ENCODE assay signal across 9 cellular contexts in the genomic region with DNA sequence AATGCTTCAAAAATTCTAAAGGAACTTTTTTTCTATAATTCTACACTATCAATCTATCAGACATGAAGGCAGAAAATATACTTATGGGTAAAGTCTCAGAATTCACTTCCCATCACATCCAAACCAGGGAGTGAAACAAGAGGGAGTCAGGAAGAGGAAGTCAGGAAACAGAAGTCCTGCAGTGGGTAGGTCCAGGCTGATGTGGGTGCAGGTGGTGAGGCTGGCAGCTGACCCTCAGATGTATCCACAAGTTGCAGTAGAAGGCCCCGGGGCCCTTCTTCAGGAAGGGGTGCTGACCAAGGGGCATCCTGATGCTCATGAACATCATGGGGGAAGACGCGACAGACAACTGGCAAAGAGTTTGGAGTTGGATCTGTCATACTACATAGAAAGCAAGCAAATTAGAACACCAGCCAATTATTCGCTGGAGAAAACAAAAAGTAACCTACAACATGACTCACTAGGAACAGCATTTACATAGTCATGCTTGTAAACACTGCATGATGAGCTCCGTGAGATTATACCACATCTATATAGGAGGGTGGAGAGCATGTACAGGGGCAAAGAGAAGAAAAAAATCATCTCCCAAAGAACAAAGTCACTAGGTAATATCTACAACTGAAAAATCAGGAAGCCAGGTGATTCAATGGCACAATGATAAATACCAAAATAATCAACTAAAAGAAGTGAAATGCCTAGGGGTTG. TPM values are rescaled to one million over a fixed set of nuclear protein-coding genes. Genes with fewer than 3 reads are reported as not detected.
DNase-seq lines count a peak whose midpoint lies in the region; ATAC-seq and TF ChIP-seq lines count a peak whose summit lies in the region.
"Had no signal": no experiment of that assay in that cellular context is flagged by ENCODE, and none has a peak within 500 bp of the region (broad histone marks: within the 10 kb centered on the region; RNA-seq: fewer than 3 reads in every experiment).

No MANE protein-coding gene starts in this region.

- H3K27me3 ChIP-seq in PC-3 (ENCODE audit: low read length) (no peaks in the 10 kb centered on the region), endodermal cell (ENCODE audit: control insufficient read depth, insufficient read depth, low read length, poor library complexity, severe bottlenecking) (no peaks in the 10 kb centered on the region)

- POLR2A ChIA-PET in activated CD4-positive, alpha-beta T cell treated with anti-CD3 and anti-CD28 coated beads for 36 hours (lab: Charles Lee) = no interaction called here
- POLR2A ChIA-PET in PC-3 (lab: Charles Lee; ENCODE audit: unreplicated experiment) = interaction anchor here (0.6 kb wide), 1 partner anchor 13 kb away, joined by 7 read pairs; no protein-coding TSS in a partner anchor

- H3K4me3 ChIP-seq in PC-3 (ENCODE audit: low read length) (no peak overlapping the region), skeletal muscle cell (ENCODE audit: low read depth, low read length) (no peak overlapping the region), endodermal cell (ENCODE audit: low read length) (no peak overlapping the region)

- BruUV-seq in PC-3 (replicated peaks; lab: Mats Ljungman, UMichigan) = no TSS peak

- peaks cover 85% of the 10 kb centered on the region for H3K79me2 ChIP-seq in PC-3 (ENCODE audit: low read length)

- peaks cover 22% of the 10 kb centered on the region; the same call in 1 of the 2 replicates for H4K20me1 ChIP-seq in PC-3 (ENCODE audit: low read length)

- no peak for TF ChIP-seq CTCF in PC-3 (conservative IDR thresholded peaks at IDR 0.05; ENCODE audit: low read depth, low read length)
- TF ChIP-seq CTCF in endodermal cell (conservative IDR thresholded peaks at IDR 0.05) = no peak

- intact Hi-C loops in activated CD4-positive, alpha-beta T cell treated with anti-CD3 and anti-CD28 coated beads for 36 hours (cut with DNase I, micrococcal nuclease) = loop anchor here (5.0 to 10.0 kb wide), 6 partner anchors 45 to 1155 kb away; partner anchors contain the start of gene MRPS9 (in 1 of the 2)
- intact Hi-C loops in PC-3 (cut with micrococcal nuclease) = loop anchor here (1.0 kb wide), 1 partner anchor 21 kb away; no protein-coding TSS in a partner anchor
- intact Hi-C loops in dendritic cell treated with granulocyte-macrophage colony-stimulating factor and Interleukin-4, amounts not matched to agents 40 ng/mL and 50 ng/mL, for 4 days (cut with micrococcal nuclease) = loop anchor here (5.0 kb wide), 1 partner anchor 347 kb away; no protein-coding TSS in a partner anchor

- H3K36me3 ChIP-seq in PC-3 (ENCODE audit: low read depth, low read length) (no peaks in the 10 kb centered on the region), endodermal cell (ENCODE audit: control insufficient read depth, insufficient read depth, low read length) (peaks cover 3% of the 10 kb centered on the region)

- H3K9me3 ChIP-seq in PC-3 (ENCODE audit: low read length) (no peaks in the 10 kb centered on the region), endodermal cell (ENCODE audit: control insufficient read depth, low read length) (no peaks in the 10 kb centered on the region)

- no peak overlapping the region for H3K4me3 Mint-ChIP-seq in activated CD4-positive, alpha-beta T cell treated with anti-CD3 and anti-CD28 coated beads for 36 hours
- no peak overlapping the region for H3K4me3 Mint-ChIP-seq in dendritic cell treated with granulocyte-macrophage colony-stimulating factor and Interleukin-4, amounts not matched to agents 40 ng/mL and 50 ng/mL, for 4 days
- H3K4me3 Mint-ChIP-seq in endodermal cell = no peak overlapping the region

- H3K4me2 ChIP-seq in PC-3 (ENCODE audit: low read length) = peak overlapping the region; percentile 51

- no peaks in the 10 kb centered on the region for H3K27me3 Mint-ChIP-seq in activated CD4-positive, alpha-beta T cell treated with anti-CD3 and anti-CD28 coated beads for 36 hours
- H3K27me3 Mint-ChIP-seq in dendritic cell treated with granulocyte-macrophage colony-stimulating factor and Interleukin-4, amounts not matched to agents 40 ng/mL and 50 ng/mL, for 4 days = no peaks in the 10 kb centered on the region
- H3K27me3 Mint-ChIP-seq in endodermal cell (ENCODE audit: insufficient read depth) = no peaks in the 10 kb centered on the region

- peak overlapping the region; percentile 21 for H3K27ac ChIP-seq in PC-3 (ENCODE audit: low read length)
- no peak overlapping the region for H3K27ac ChIP-seq in endodermal cell (ENCODE audit: low read depth, low read length)

- CTCF ChIA-PET in activated CD4-positive, alpha-beta T cell treated with anti-CD3 and anti-CD28 coated beads for 36 hours (lab: Charles Lee) = interaction anchor here (0.6 kb wide), 1 partner anchor 8 kb away, joined by 3 read pairs; no protein-coding TSS in a partner anchor
- CTCF ChIA-PET in PC-3 (lab: Charles Lee) = interaction anchor here (0.6 kb wide), 1 partner anchor 13 kb away, joined by 4 read pairs; no protein-coding TSS in a partner anchor

- H3K4me1 ChIP-seq in PC-3 (ENCODE audit: insufficient read depth, low read length) (peaks cover 35% of the 10 kb centered on the region), endodermal cell (ENCODE audit: control insufficient read depth, insufficient read depth, low read length) (no peaks in the 10 kb centered on the region)

- H3K9ac ChIP-seq in PC-3 (ENCODE audit: low read length) (no peak overlapping the region), endodermal cell (ENCODE audit: extremely low read depth, low read length, poor library complexity, severe bottlenecking) (no peak overlapping the region)

- peaks cover 28% of the 10 kb centered on the region for H3K36me3 Mint-ChIP-seq in activated CD4-positive, alpha-beta T cell treated with anti-CD3 and anti-CD28 coated beads for 36 hours (ENCODE audit: low read depth)
- no peaks in the 10 kb centered on the region for H3K36me3 Mint-ChIP-seq in dendritic cell treated with granulocyte-macrophage colony-stimulating factor and Interleukin-4, amounts not matched to agents 40 ng/mL and 50 ng/mL, for 4 days (ENCODE audit: low read depth)
- peaks cover 9% of the 10 kb centered on the region for H3K36me3 Mint-ChIP-seq in endodermal cell (ENCODE audit: low read depth)

- no peaks in the 10 kb centered on the region for H3F3A ChIP-seq in PC-3 (ENCODE audit: low read length, unreplicated experiment)

- H2AFZ ChIP-seq in PC-3 (ENCODE audit: low read length) = no peak overlapping the region

- peaks cover 73% of the 10 kb centered on the region for H3K4me1 Mint-ChIP-seq in activated CD4-positive, alpha-beta T cell treated with anti-CD3 and anti-CD28 coated beads for 36 hours
- peaks cover 64% of the 10 kb centered on the region for H3K4me1 Mint-ChIP-seq in dendritic cell treated with granulocyte-macrophage colony-stimulating factor and Interleukin-4, amounts not matched to agents 40 ng/mL and 50 ng/mL, for 4 days (ENCODE audit: low read depth)
- peaks cover 34% of the 10 kb centered on the region for H3K4me1 Mint-ChIP-seq in endodermal cell

- no peaks in the 10 kb centered on the region for H3K9me3 Mint-ChIP-seq in activated CD4-positive, alpha-beta T cell treated with anti-CD3 and anti-CD28 coated beads for 36 hours (ENCODE audit: low read depth)
- no peaks in the 10 kb centered on the region for H3K9me3 Mint-ChIP-seq in dendritic cell treated with granulocyte-macrophage colony-stimulating factor and Interleukin-4, amounts not matched to agents 40 ng/mL and 50 ng/mL, for 4 days
- no peaks in the 10 kb centered on the region for H3K9me3 Mint-ChIP-seq in endodermal cell

- no peak for DNase-seq in activated CD4-positive, alpha-beta T cell treated with anti-CD3 and anti-CD28 coated beads for 36 hours
- no peak for DNase-seq in activated CD4-positive, alpha-beta T cell treated with anti-CD3 and anti-CD28 coated beads, Interleukin-2, amount 50 U/mL, for 4 hours
- DNase-seq in PC-3 (peak; percentile 88), skeletal muscle cell (ENCODE audit: low read depth) (peak; percentile 29), endodermal cell (no peak), NCI-H226 (no peak)
- DNase-seq: NCI-H82 had no signal

- whole genome bisulfite sequencing in endodermal cell (ENCODE audit: insufficient coverage in 1 of 2, insufficient read length in 1 of 2), 2 experiments = 91 to 96% methylated on average over 3 to 5 of the region's 5 CpGs

- ATAC-seq in activated CD4-positive, alpha-beta T cell treated with anti-CD3 and anti-CD28 coated beads for 36 hours = no peak
- peak; percentile 63 for ATAC-seq in PC-3
- no peak for ATAC-seq in GM21515 (IDR thresholded peaks at IDR 0.05; ENCODE audit: unreplicated experiment)

- no peaks in the 10 kb centered on the region for H3K9me2 ChIP-seq in PC-3 (replicated peaks; ENCODE audit: low read length)

- H3K27ac Mint-ChIP-seq in activated CD4-positive, alpha-beta T cell treated with anti-CD3 and anti-CD28 coated beads for 36 hours = peak overlapping the region; percentile 22
- peak overlapping the region; percentile 81 for H3K27ac Mint-ChIP-seq in dendritic cell treated with granulocyte-macrophage colony-stimulating factor and Interleukin-4, amounts not matched to agents 40 ng/mL and 50 ng/mL, for 4 days
- H3K27ac Mint-ChIP-seq in endodermal cell = no peak overlapping the region

RNA-seq across cellular contexts. Expression of gene UXS1, which starts 4.2 kb away (rescaled TPM):
- total RNA-seq in activated CD4-positive, alpha-beta T cell treated with anti-CD3 and anti-CD28 coated beads for 36 hours = 10 to 100 TPM; 35.6 to 37.7 TPM
- 45.8 and 49.1 TPM in 2 replicates for total RNA-seq in PC-3 (2014; rRNA removed)
- total RNA-seq in endodermal cell = 10 to 100 TPM; 43.0 to 44.6 TPM
- polyA plus RNA-seq in endodermal cell (2013, experiment 1 of 2) = 53.5 TPM
- 50.5 TPM for polyA plus RNA-seq in endodermal cell (2013, experiment 2 of 2)

Comparison
In these comparisons a context has a peak if more than half of its experiments do, and no peak if none do; other contexts are left out.
1. DNase-seq: peak in PC-3 (single experiment) and skeletal muscle cell (single experiment); none in activated CD4-positive, alpha-beta T cell treated with anti-CD3 and anti-CD28 coated beads for 36 hours (single experiment), activated CD4-positive, alpha-beta T cell treated with anti-CD3 and anti-CD28 coated beads, Interleukin-2, amount 50 U/mL, for 4 hours (0 of 2), endodermal cell (single experiment) and NCI-H226 (single experiment).